18 cellular contexts compared by ENCODE assay signal in the genomic region with DNA sequence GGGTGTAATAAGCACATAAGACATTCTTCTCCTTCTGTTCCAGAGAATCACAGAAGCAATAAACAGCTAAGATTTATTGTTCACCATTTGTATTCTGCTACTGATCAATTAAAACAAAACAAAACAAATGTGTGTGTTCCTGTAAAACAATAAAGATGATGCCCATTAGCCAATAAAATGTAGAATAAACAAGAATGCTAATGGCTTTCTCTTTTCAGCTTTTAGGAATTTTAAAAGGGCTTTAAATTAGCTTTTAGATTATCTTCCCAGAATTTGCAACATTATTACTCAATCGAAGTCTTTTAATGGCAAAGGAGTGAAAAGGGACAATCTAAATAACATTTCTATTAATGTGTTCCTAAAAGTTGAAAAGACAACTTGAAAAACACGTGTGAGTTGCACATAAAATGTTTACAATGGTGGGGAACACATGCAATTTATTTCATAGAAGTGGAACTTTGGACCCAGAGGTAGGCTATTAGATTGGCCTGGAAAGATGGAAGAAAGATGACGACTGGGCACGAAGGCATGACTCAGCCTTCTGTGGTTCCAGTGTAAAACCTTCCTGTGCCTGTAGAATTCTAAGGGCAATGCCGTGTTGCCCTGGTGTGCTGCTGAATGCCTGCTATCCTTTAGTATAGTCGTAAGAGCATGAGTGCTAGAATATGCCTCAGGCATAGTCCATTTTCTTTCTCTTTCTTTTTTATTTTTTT. TPM values are rescaled to one million over a fixed set of nuclear protein-coding genes. Genes with fewer than 3 reads are reported as not detected.
DNase-seq lines count a peak whose midpoint lies in the region; ATAC-seq and TF ChIP-seq lines count a peak whose summit lies in the region.
"Had no signal": no experiment of that assay in that cellular context is flagged by ENCODE, and none has a peak within 500 bp of the region (broad histone marks: within the 10 kb centered on the region; RNA-seq: fewer than 3 reads in every experiment).

No MANE protein-coding gene starts in this region.

- no peak overlapping the region for H3K4me3 ChIP-seq in mucosa of descending colon
- H3K4me3 ChIP-seq: left ventricle myocardium inferior had no signal

- no peaks in the 10 kb centered on the region for H3K9me3 ChIP-seq in mucosa of descending colon
- H3K9me3 ChIP-seq: left ventricle myocardium inferior had no signal

- no peak for TF ChIP-seq CTCF in mucosa of descending colon (IDR thresholded peaks at IDR 0.05)

- no peaks in the 10 kb centered on the region for H3K36me3 ChIP-seq in mucosa of descending colon (ENCODE audit: low read depth)
- H3K36me3 ChIP-seq: left ventricle myocardium inferior had no signal

- no peaks in the 10 kb centered on the region for H3K4me1 ChIP-seq in mucosa of descending colon (ENCODE audit: low read depth)
- H3K4me1 ChIP-seq: left ventricle myocardium inferior had no signal

- DNase-seq in Daoy (ENCODE audit: low read depth) (peak; percentile 53), LoVo (ENCODE audit: low spot score) (peak; percentile 73), amniotic epithelial cell (ENCODE audit: low read depth) (peak; percentile 55), mucosa of descending colon (peak in 2 of 3 donors; percentile 35 to 62), SW 1271 (lab: John Stamatoyannopoulos, UW) (no peak), NCI-H82 (lab: John Stamatoyannopoulos, UW) (no peak), T-helper 2 cell (no peak)
- DNase-seq: activated CD4-positive, alpha-beta T cell treated with anti-CD3 and anti-CD28 coated beads for 48 hours; activated T-cell treated with anti-CD3 and anti-CD28 coated beads, Interleukin-2, amount 50 U/mL, for 72 hours; anterior cingulate cortex; CD4-positive, alpha-beta T cell; endodermal cell; hippocampal formation; left ventricle myocardium inferior; natural killer cell; NCI-H2029 treated with DMSO at 0.1 percent for 48 hours; right cardiac atrium had no signal

- ATAC-seq in mucosa of descending colon (peak; percentile 98), HG03521 (IDR thresholded peaks at IDR 0.05; ENCODE audit: unreplicated experiment) (no peak)
- ATAC-seq: activated T-cell treated with anti-CD3 and anti-CD28 coated beads, Interleukin-2, amount 50 U/mL, for 72 hours; natural killer cell; right cardiac atrium had no signal

- intact Hi-C loops in mucosa of descending colon (cut with DNase I, micrococcal nuclease), result no loop called here

RNA-seq across cellular contexts. Expression of a gene that starts 29.0 kb away (rescaled TPM):
- 320 and 481 TPM in 2 replicates for total RNA-seq in Daoy (2014; rRNA removed; shearing (Covaris generic))
- 100 to 1,000 TPM in 1 of 3 donors, 10 to 100 TPM in 2; 75.6 to 123 (median 85.0) TPM for total RNA-seq in mucosa of descending colon

Comparison
In these comparisons a context has a peak if more than half of its experiments do, and no peak if none do; other contexts are left out.
1. DNase-seq: peak in Daoy (single experiment), LoVo (single experiment), amniotic epithelial cell (single experiment) and mucosa of descending colon (2 of 3); none in SW 1271 (0 of 2), NCI-H82 (single experiment) and T-helper 2 cell (0 of 5).